Comparison of ENCODE assay signal across 18 cellular contexts in the genomic region with DNA sequence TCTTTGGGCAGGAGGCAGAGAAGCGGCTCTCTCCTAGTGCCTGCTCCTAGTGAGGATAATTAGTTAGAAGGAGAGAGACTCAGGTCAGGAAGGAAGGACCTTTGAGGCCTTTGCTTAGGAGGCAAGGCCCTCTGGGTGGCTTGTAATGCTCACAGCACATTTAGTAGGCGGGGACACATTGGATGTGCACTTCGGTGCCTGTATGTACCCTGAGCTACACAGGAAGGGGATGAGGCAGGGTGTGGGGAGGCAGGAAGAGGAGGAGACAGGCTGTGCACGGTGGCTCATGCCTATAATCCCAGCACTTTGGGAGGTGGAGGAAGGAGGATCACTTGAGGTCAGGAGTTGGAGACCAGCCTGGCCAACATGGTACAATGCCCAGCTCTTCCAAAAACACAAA. TPM values are rescaled to one million over a fixed set of nuclear protein-coding genes. Genes with fewer than 3 reads are reported as not detected.
DNase-seq lines count a peak whose midpoint lies in the region; ATAC-seq, FAIRE-seq and TF ChIP-seq lines count a peak whose summit lies in the region.
"Had no signal": no experiment of that assay in that cellular context is flagged by ENCODE, and none has a peak within 500 bp of the region (broad histone marks: within the 10 kb centered on the region; RNA-seq: fewer than 3 reads in every experiment).

No MANE protein-coding gene starts in this region.

- TF ChIP-seq POLR2A in endothelial cell of umbilical vein (IDR thresholded peaks at IDR 0.05; ENCODE audit: low read depth, low read length) = no peak

- no peaks in the 10 kb centered on the region for H3K36me3 Mint-ChIP-seq in activated naive CD4-positive, alpha-beta T cell treated with anti-CD3 and anti-CD28 coated beads for 36 hours (ENCODE audit: low read depth)
- H3K36me3 Mint-ChIP-seq: activated naive CD4-positive, alpha-beta T cell treated with anti-CD3 and anti-CD28 coated beads, Interleukin-2, amount 50 U/mL, for 24 hours had no signal

- H3K4me2 ChIP-seq in PC-3 (ENCODE audit: low read length) = no peak overlapping the region
- no peak overlapping the region for H3K4me2 ChIP-seq in endothelial cell of umbilical vein (ENCODE audit: insufficient read depth, low read length)

- H3K9me3 Mint-ChIP-seq in activated naive CD4-positive, alpha-beta T cell treated with anti-CD3 and anti-CD28 coated beads for 36 hours = no peaks in the 10 kb centered on the region
- H3K9me3 Mint-ChIP-seq: activated naive CD4-positive, alpha-beta T cell treated with anti-CD3 and anti-CD28 coated beads, Interleukin-2, amount 50 U/mL, for 24 hours had no signal

- H3K4me1 ChIP-seq in PC-3 (ENCODE audit: insufficient read depth, low read length) (peaks cover 49% of the 10 kb centered on the region), endothelial cell of umbilical vein (ENCODE audit: control insufficient read depth, extremely low read depth, insufficient read depth, low read length) (no peaks in the 10 kb centered on the region), neutrophil (ENCODE audit: control insufficient read depth in 1 of 2, insufficient read depth in 1 of 2, low read depth in 1 of 2, low read length in 1 of 2) (peaks cover 55 to 67% of the 10 kb centered on the region in 2 experiments)
- H3K4me1 ChIP-seq: breast epithelium had no signal

- DNase-seq in activated naive CD4-positive, alpha-beta T cell treated with anti-CD3 and anti-CD28 coated beads for 36 hours = peak; percentile 30
- DNase-seq in activated naive CD4-positive, alpha-beta T cell (lab: John Stamatoyannopoulos, UW) = no peak
- no peak for DNase-seq in PC-3
- DNase-seq in endothelial cell of umbilical vein (ENCODE audit: low read depth, low spot score) = no peak
- no peak for DNase-seq in mesenteric fat pad (ENCODE audit: low spot score)
- DNase-seq: effector CD4-positive, alpha-beta T cell; IMR-90; NCI-H1092 treated with DMSO at 0.1 percent for 48 hours; NCI-H82; stimulated activated CD4-positive, alpha-beta T cell treated with anti-CD3 and anti-CD28 coated beads, Interleukin-15, amount 100 ng/mL, for 24 hours had no signal

- intact Hi-C loops in activated naive CD4-positive, alpha-beta T cell treated with anti-CD3 and anti-CD28 coated beads for 36 hours (cut with micrococcal nuclease) = no loop called here
- intact Hi-C loops in PC-3 (cut with micrococcal nuclease) = no loop called here
- intact Hi-C loops in endothelial cell of umbilical vein (cut with micrococcal nuclease) = no loop called here

- H4K20me1 ChIP-seq in PC-3 (ENCODE audit: low read length) (no peaks in the 10 kb centered on the region), endothelial cell of umbilical vein (replicated peaks; ENCODE audit: control insufficient read depth, extremely low read depth, insufficient read depth, low read length) (no peaks in the 10 kb centered on the region)

- H3K9ac ChIP-seq in PC-3 (ENCODE audit: low read length) (peak overlapping the region; percentile 83), endothelial cell of umbilical vein (replicated peaks; ENCODE audit: extremely low read depth, insufficient read depth, low read length) (no peak overlapping the region)

- H3K4me3 ChIP-seq in PC-3 (ENCODE audit: low read length) (no peak overlapping the region), endothelial cell of umbilical vein (replicated peaks in 1 of 3; ENCODE audit: insufficient read depth in 1 of 3, low read depth in 1 of 3, low read length in 3 of 3) (no peak overlapping the region), neutrophil (ENCODE audit: low read depth in 1 of 2, low read length in 1 of 2) (no peak overlapping the region)
- H3K4me3 ChIP-seq: breast epithelium, vagina had no signal

- no peaks in the 10 kb centered on the region for H3K9me2 ChIP-seq in PC-3 (replicated peaks; ENCODE audit: low read length)

- H3K79me2 ChIP-seq in PC-3 (ENCODE audit: low read length) (no peaks in the 10 kb centered on the region), endothelial cell of umbilical vein (ENCODE audit: control insufficient read depth, insufficient read depth, low read length) (no peaks in the 10 kb centered on the region)

- H3K9me1 ChIP-seq in endothelial cell of umbilical vein (replicated peaks; ENCODE audit: control insufficient read depth, extremely low read depth, insufficient read depth, low read length) = no peaks in the 10 kb centered on the region

- H3K36me3 ChIP-seq in PC-3 (ENCODE audit: low read depth, low read length) = no peaks in the 10 kb centered on the region
- H3K36me3 ChIP-seq in endothelial cell of umbilical vein (ENCODE audit: control insufficient read depth in 2 of 2, extremely low read depth in 1 of 2, insufficient read depth in 2 of 2, low read length in 2 of 2) = no peaks in the 10 kb centered on the region
- H3K36me3 ChIP-seq in neutrophil = no peaks in the 10 kb centered on the region
- H3K36me3 ChIP-seq: breast epithelium, vagina had no signal

- dilution Hi-C loops in endothelial cell of umbilical vein (cut with MboI; ENCODE audit: extremely low pct_ligation_motif_present, low sequenced_read_pairs) = no loop called here

- H3K4me1 Mint-ChIP-seq in activated naive CD4-positive, alpha-beta T cell treated with anti-CD3 and anti-CD28 coated beads for 36 hours (ENCODE audit: low read depth) = peaks cover 12% of the 10 kb centered on the region

- H3K27me3 ChIP-seq in PC-3 (ENCODE audit: low read length) = no peaks in the 10 kb centered on the region
- no peaks in the 10 kb centered on the region for H3K27me3 ChIP-seq in endothelial cell of umbilical vein (ENCODE audit: control insufficient read depth in 2 of 2, insufficient read depth in 2 of 2, low read length in 2 of 2)
- no peaks in the 10 kb centered on the region for H3K27me3 ChIP-seq in neutrophil
- H3K27me3 ChIP-seq: breast epithelium, vagina had no signal

- no peak for TF ChIP-seq CTCF in PC-3 (conservative IDR thresholded peaks at IDR 0.05; ENCODE audit: low read depth, low read length)
- no peak for TF ChIP-seq CTCF in endothelial cell of umbilical vein (IDR thresholded peaks at IDR 0.05; ENCODE audit: extremely low read depth in 1 of 2, insufficient read depth in 1 of 2, low read depth in 1 of 2, low read length in 2 of 2)
- no peak for TF ChIP-seq CTCF in neutrophil (IDR thresholded peaks at IDR 0.05)

- H3K9me3 ChIP-seq in PC-3 (ENCODE audit: low read length) (no peaks in the 10 kb centered on the region), endothelial cell of umbilical vein (replicated peaks; ENCODE audit: control insufficient read depth, insufficient read depth, low read length) (no peaks in the 10 kb centered on the region), neutrophil (no peaks in the 10 kb centered on the region)
- H3K9me3 ChIP-seq: breast epithelium, vagina had no signal

- H3K4me3 Mint-ChIP-seq in activated naive CD4-positive, alpha-beta T cell treated with anti-CD3 and anti-CD28 coated beads for 36 hours = no peak overlapping the region
- H3K4me3 Mint-ChIP-seq: activated naive CD4-positive, alpha-beta T cell treated with anti-CD3 and anti-CD28 coated beads, Interleukin-2, amount 50 U/mL, for 24 hours had no signal

- CTCF ChIA-PET in activated naive CD4-positive, alpha-beta T cell treated with anti-CD3 and anti-CD28 coated beads for 36 hours (lab: Charles Lee) = interaction anchor here (0.6 to 1.7 kb wide), 3 partner anchors 9 to 135 kb away, joined by 3 to 4 read pairs (median 3); no protein-coding TSS in a partner anchor
- CTCF ChIA-PET in PC-3 (lab: Charles Lee) (no interaction called here), endothelial cell of umbilical vein (lab: Charles Lee) (interaction anchor here (1.9 kb wide), 1 partner anchor 24 kb away, joined by 9 read pairs; no protein-coding TSS in a partner anchor)

- H3K27me3 Mint-ChIP-seq in activated naive CD4-positive, alpha-beta T cell treated with anti-CD3 and anti-CD28 coated beads for 36 hours (ENCODE audit: low read depth) = no peaks in the 10 kb centered on the region
- H3K27me3 Mint-ChIP-seq: activated naive CD4-positive, alpha-beta T cell treated with anti-CD3 and anti-CD28 coated beads, Interleukin-2, amount 50 U/mL, for 24 hours had no signal

- POLR2A ChIA-PET in PC-3 (lab: Charles Lee; ENCODE audit: unreplicated experiment) (no interaction called here), endothelial cell of umbilical vein (lab: Charles Lee) (no interaction called here)

- no peak for FAIRE-seq in endothelial cell of umbilical vein (lab: Jason Lieb, UNC)

- no peaks in the 10 kb centered on the region for H3F3A ChIP-seq in PC-3 (ENCODE audit: low read length, unreplicated experiment)

- H2AFZ ChIP-seq in PC-3 (ENCODE audit: low read length) = no peak overlapping the region
- H2AFZ ChIP-seq in endothelial cell of umbilical vein (ENCODE audit: low read depth, low read length) = peak overlapping the region; percentile 12

- BruUV-seq in PC-3 (replicated peaks; lab: Mats Ljungman, UMichigan) = no TSS peak
- no TSS peak for BruUV-seq in endothelial cell of umbilical vein (replicated peaks; lab: Mats Ljungman, UMichigan)

- H3K27ac Mint-ChIP-seq in activated naive CD4-positive, alpha-beta T cell treated with anti-CD3 and anti-CD28 coated beads for 36 hours = no peak overlapping the region
- H3K27ac Mint-ChIP-seq: activated naive CD4-positive, alpha-beta T cell treated with anti-CD3 and anti-CD28 coated beads, Interleukin-2, amount 50 U/mL, for 24 hours had no signal

- ATAC-seq in PC-3 (no peak), GM21825 (IDR thresholded peaks at IDR 0.05; ENCODE audit: unreplicated experiment) (no peak), GM19455 (IDR thresholded peaks at IDR 0.05; ENCODE audit: unreplicated experiment) (no peak)

- H3K27ac ChIP-seq in PC-3 (ENCODE audit: low read length) = peak overlapping the region; percentile 99
- H3K27ac ChIP-seq in endothelial cell of umbilical vein (ENCODE audit: insufficient read depth, low read depth, low read length) = no peak overlapping the region
- peak overlapping the region; percentile 39 for H3K27ac ChIP-seq in neutrophil
- H3K27ac ChIP-seq: breast epithelium, vagina had no signal

RNA-seq across cellular contexts. Expression of a gene that starts 7.2 kb away (rescaled TPM):
- total RNA-seq in activated naive CD4-positive, alpha-beta T cell treated with anti-CD3 and anti-CD28 coated beads for 36 hours = not detected
- total RNA-seq in PC-3 (2014; rRNA removed) (153 and 154 TPM in 2 replicates), endothelial cell of umbilical vein (not detected in 2 replicates), mesenteric fat pad (0.64 TPM)
- polyA plus RNA-seq in endothelial cell of umbilical vein = not detected in 2 replicates
- polyA plus RNA-seq in endothelial cell of umbilical vein (2011; cell fraction: cytosol; rRNA removed) = not detected in 2 replicates
- polyA plus RNA-seq in endothelial cell of umbilical vein (2011; cell fraction: nucleus; rRNA removed) = not detected in 2 replicates
- polyA plus RNA-seq in endothelial cell of umbilical vein (2012) = not detected in 2 replicates
- polyA minus RNA-seq in endothelial cell of umbilical vein = not detected in 2 replicates
- polyA minus RNA-seq in endothelial cell of umbilical vein (2011; cell fraction: cytosol; rRNA and poly(A)+ RNA removed) = 1.2 TPM
- polyA minus RNA-seq in endothelial cell of umbilical vein (2011; cell fraction: nucleus; rRNA and poly(A)+ RNA removed) = not detected in 2 replicates
- total RNA-seq: IMR-90; myocyte; T-helper 1 cell treated with Interleukin-12 subunit alpha and Interleukin-12 subunit beta and Interleukin-4 antibody, amounts not matched to agents 30 ng/mL and 1 ng/mL, for 36 hours had no signal
- polyA plus RNA-seq: IMR-90 had no signal

RNA-seq across cellular contexts. Expression of a gene that starts 14.5 kb away (rescaled TPM):
- 10 to 100 TPM; 47.6 to 48.4 TPM for total RNA-seq in activated naive CD4-positive, alpha-beta T cell treated with anti-CD3 and anti-CD28 coated beads for 36 hours
- total RNA-seq in PC-3 (2014; rRNA removed) (250 and 258 TPM in 2 replicates), endothelial cell of umbilical vein (64.2 and 69.6 TPM in 2 replicates), mesenteric fat pad (59.5 TPM)
- polyA plus RNA-seq in endothelial cell of umbilical vein = 69.8 and 69.9 TPM in 2 replicates
- 65.0 and 76.3 TPM in 2 replicates for polyA plus RNA-seq in endothelial cell of umbilical vein (2011; cell fraction: cytosol; rRNA removed)
- 105 and 113 TPM in 2 replicates for polyA plus RNA-seq in endothelial cell of umbilical vein (2011; cell fraction: nucleus; rRNA removed)
- 52.9 and 57.9 TPM in 2 replicates for polyA plus RNA-seq in endothelial cell of umbilical vein (2012)
- polyA minus RNA-seq in endothelial cell of umbilical vein = 45.6 and 48.0 TPM in 2 replicates
- 85.7 TPM for polyA minus RNA-seq in endothelial cell of umbilical vein (2011; cell fraction: cytosol; rRNA and poly(A)+ RNA removed)
- polyA minus RNA-seq in endothelial cell of umbilical vein (2011; cell fraction: nucleus; rRNA and poly(A)+ RNA removed) = 23.8 and 31.5 TPM in 2 replicates

RNA-seq across cellular contexts. Expression of a gene that starts 18.0 kb away (rescaled TPM):
- total RNA-seq in activated naive CD4-positive, alpha-beta T cell treated with anti-CD3 and anti-CD28 coated beads for 36 hours = 10 to 100 TPM; 73.3 to 77.7 TPM
- total RNA-seq in PC-3 (2014; rRNA removed) = 158 and 171 TPM in 2 replicates
- total RNA-seq in endothelial cell of umbilical vein = 51.0 and 53.2 TPM in 2 replicates
- polyA plus RNA-seq in endothelial cell of umbilical vein = 124 and 206 TPM in 2 replicates
- polyA plus RNA-seq in endothelial cell of umbilical vein (2011; cell fraction: cytosol; rRNA removed) = 56.1 and 94.1 TPM in 2 replicates
- 17.1 and 22.5 TPM in 2 replicates for polyA plus RNA-seq in endothelial cell of umbilical vein (2011; cell fraction: nucleus; rRNA removed)
- polyA plus RNA-seq in endothelial cell of umbilical vein (2012) = 54.3 and 72.4 TPM in 2 replicates
- 15.7 and 17.6 TPM in 2 replicates for polyA minus RNA-seq in endothelial cell of umbilical vein
- 97.0 TPM for polyA minus RNA-seq in endothelial cell of umbilical vein (2011; cell fraction: cytosol; rRNA and poly(A)+ RNA removed)
- 5.4 and 7.8 TPM in 2 replicates for polyA minus RNA-seq in endothelial cell of umbilical vein (2011; cell fraction: nucleus; rRNA and poly(A)+ RNA removed)
- total RNA-seq in mesenteric fat pad = 63.7 TPM

RNA-seq across cellular contexts. Expression of a gene that starts 49.3 kb away (rescaled TPM):
- 10 to 100 TPM; 79.5 to 82.8 TPM for total RNA-seq in activated naive CD4-positive, alpha-beta T cell treated with anti-CD3 and anti-CD28 coated beads for 36 hours
- total RNA-seq in PC-3 (2014; rRNA removed) (46.1 and 67.7 TPM in 2 replicates), endothelial cell of umbilical vein (143 and 150 TPM in 2 replicates), mesenteric fat pad (100.0 TPM)
- polyA plus RNA-seq in endothelial cell of umbilical vein = 88.3 and 97.2 TPM in 2 replicates
- polyA plus RNA-seq in endothelial cell of umbilical vein (2011; cell fraction: cytosol; rRNA removed) = 61.2 and 64.5 TPM in 2 replicates
- 129 and 141 TPM in 2 replicates for polyA plus RNA-seq in endothelial cell of umbilical vein (2011; cell fraction: nucleus; rRNA removed)
- polyA plus RNA-seq in endothelial cell of umbilical vein (2012) = 106 and 126 TPM in 2 replicates
- 72.8 and 92.2 TPM in 2 replicates for polyA minus RNA-seq in endothelial cell of umbilical vein
- 89.1 TPM for polyA minus RNA-seq in endothelial cell of umbilical vein (2011; cell fraction: cytosol; rRNA and poly(A)+ RNA removed)
- 32.6 and 40.5 TPM in 2 replicates for polyA minus RNA-seq in endothelial cell of umbilical vein (2011; cell fraction: nucleus; rRNA and poly(A)+ RNA removed)

Comparison
In these comparisons a context has a peak if more than half of its experiments do, and no peak if none do; other contexts are left out.
1. RNA of a gene that starts 7.2 kb away (total RNA-seq): 153 to 154 TPM in PC-3; 0.64 TPM in mesenteric fat pad (single experiment), not detected in endothelial cell of umbilical vein and not detected in activated naive CD4-positive, alpha-beta T cell treated with anti-CD3 and anti-CD28 coated beads for 36 hours; every median in the first group is over 10 times any median in the second.